In genomic region chr6:154606457-154606856, GRCh38 we compare ENCODE assay signal across 9 cellular contexts.
DNase-seq lines count a peak whose midpoint lies in the region; ATAC-seq lines count a peak whose summit lies in the region.
"Had no signal": no experiment of that assay in that cellular context is flagged by ENCODE, and none has a peak within 500 bp of the region (broad histone marks: within the 10 kb centered on the region; RNA-seq: fewer than 3 reads in every experiment).

No MANE protein-coding gene starts in this region.

- peaks cover 31% of the 10 kb centered on the region for H3K4me1 Mint-ChIP-seq in activated T-helper 17 cell treated with anti-CD3 and anti-CD28 coated beads, Interleukin-2, amount 50 U/mL, for 72 hours

- H3K36me3 Mint-ChIP-seq in activated T-helper 17 cell treated with anti-CD3 and anti-CD28 coated beads, Interleukin-2, amount 50 U/mL, for 72 hours (ENCODE audit: low read depth) = peaks cover 6% of the 10 kb centered on the region

- ATAC-seq in GM19468 (IDR thresholded peaks at IDR 0.05; ENCODE audit: extremely low read depth, unreplicated experiment) (peak; percentile 49), HG03457 (IDR thresholded peaks at IDR 0.05; ENCODE audit: unreplicated experiment) (peak; percentile 70)
- ATAC-seq in activated T-helper 17 cell treated with anti-CD3 and anti-CD28 coated beads, Interleukin-2, amount 50 U/mL, for 72 hours (replicated peaks) = peak; percentile 73

- H3K27ac Mint-ChIP-seq in activated T-helper 17 cell treated with anti-CD3 and anti-CD28 coated beads, Interleukin-2, amount 50 U/mL, for 72 hours = peak overlapping the region; percentile 95

- peak overlapping the region; percentile 73 for H3K4me3 Mint-ChIP-seq in activated T-helper 17 cell treated with anti-CD3 and anti-CD28 coated beads, Interleukin-2, amount 50 U/mL, for 72 hours

- DNase-seq in stimulated activated CD4-positive, alpha-beta T cell treated with anti-CD3 and anti-CD28 coated beads, Interleukin-4, amount 100 ng/mL, for 48 hours (ENCODE audit: low read depth in 2 of 2) = peak; percentile 61 to 90
- DNase-seq in NCI-H187 treated with DMSO at 0.1 percent for 48 hours (lab: John Stamatoyannopoulos, UW) = no peak
- no peak for DNase-seq in NCI-H2081 (lab: John Stamatoyannopoulos, UW)
- DNase-seq in islet precursor cell = no peak
- DNase-seq in OCI-M2 (lab: John Stamatoyannopoulos, UW; ENCODE audit: unreplicated experiment) = no peak
- DNase-seq: lower lobe of right lung had no signal

- peaks cover 4% of the 10 kb centered on the region for H3K27me3 Mint-ChIP-seq in activated T-helper 17 cell treated with anti-CD3 and anti-CD28 coated beads, Interleukin-2, amount 50 U/mL, for 72 hours

- peaks cover 4% of the 10 kb centered on the region for H3K9me3 Mint-ChIP-seq in activated T-helper 17 cell treated with anti-CD3 and anti-CD28 coated beads, Interleukin-2, amount 50 U/mL, for 72 hours

Comparison
In these comparisons a context has a peak if more than half of its experiments do, and no peak if none do; other contexts are left out.
1. DNase-seq: peak in stimulated activated CD4-positive, alpha-beta T cell treated with anti-CD3 and anti-CD28 coated beads, Interleukin-4, amount 100 ng/mL, for 48 hours (2 of 2); none in NCI-H187 treated with DMSO at 0.1 percent for 48 hours (single experiment), NCI-H2081 (0 of 2), islet precursor cell (single experiment) and OCI-M2 (single experiment).
2. Peak in every context shown above with its lines, with median percentiles within 50 percentile points of each other: ATAC-seq.